ENCODE assay signal across 13 cellular contexts in the genomic region with DNA sequence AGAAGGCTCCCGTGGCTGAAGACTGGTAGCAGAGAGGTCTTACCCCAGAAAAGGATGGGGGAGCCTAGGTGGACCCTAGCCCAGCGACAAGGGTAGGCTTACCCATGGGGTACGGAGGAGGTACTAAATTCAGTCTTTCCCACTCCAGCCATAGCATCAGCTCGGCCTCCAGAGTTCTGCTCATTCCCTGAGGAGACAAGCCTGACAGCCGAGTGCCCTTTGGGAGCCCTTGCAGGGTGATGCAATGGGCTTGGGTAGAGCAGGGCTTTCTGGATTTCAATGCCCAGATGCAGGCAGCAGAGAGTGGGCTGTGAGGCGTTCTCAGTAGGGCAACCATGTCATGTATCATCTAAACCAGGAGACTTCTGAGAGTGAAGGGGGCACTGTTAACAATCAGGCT.
DNase-seq lines count a peak whose midpoint lies in the region; ATAC-seq and TF ChIP-seq lines count a peak whose summit lies in the region.
"Had no signal": no experiment of that assay in that cellular context is flagged by ENCODE, and none has a peak within 500 bp of the region (broad histone marks: within the 10 kb centered on the region; RNA-seq: fewer than 3 reads in every experiment).

No MANE protein-coding gene starts in this region.

- H3K4me2 ChIP-seq in GM23248 (ENCODE audit: unreplicated experiment) (no peak overlapping the region), GM23338 (no peak overlapping the region)

- intact Hi-C loops in breast epithelium (cut with DNase I; ENCODE audit: low total_unique reads), result no loop called here
- intact Hi-C loops in natural killer cell (cut with micrococcal nuclease), result loop anchor here (5.0 kb wide), 1 partner anchor 68 kb away; no protein-coding TSS in a partner anchor

- H3K9me3 Mint-ChIP-seq in natural killer cell, result no peaks in the 10 kb centered on the region
- no peaks in the 10 kb centered on the region for H3K9me3 Mint-ChIP-seq in GM23338
- H3K9me3 Mint-ChIP-seq: CD8-positive, alpha-beta T cell; endodermal cell; memory B cell had no signal

- H3K4me1 Mint-ChIP-seq in natural killer cell, result peaks cover 31% of the 10 kb centered on the region in 2 donors
- no peaks in the 10 kb centered on the region for H3K4me1 Mint-ChIP-seq in GM23338
- H3K4me1 Mint-ChIP-seq: memory B cell had no signal

- no peaks in the 10 kb centered on the region for H3K9me3 ChIP-seq in GM23248 (ENCODE audit: low read depth)
- no peaks in the 10 kb centered on the region for H3K9me3 ChIP-seq in breast epithelium

- H3K36me3 Mint-ChIP-seq in natural killer cell (peaks cover 21% of the 10 kb centered on the region), GM23338 (ENCODE audit: low read depth) (no peaks in the 10 kb centered on the region)
- H3K36me3 Mint-ChIP-seq: memory B cell had no signal

- peaks cover 12% of the 10 kb centered on the region for H3K36me3 ChIP-seq in ACC112 (ENCODE audit: insufficient read depth, low read length)
- peaks cover 33% of the 10 kb centered on the region; the same call in 1 of the 2 replicates for H3K36me3 ChIP-seq in GM23248 (ENCODE audit: low read depth)
- no peaks in the 10 kb centered on the region for H3K36me3 ChIP-seq in breast epithelium
- no peaks in the 10 kb centered on the region for H3K36me3 ChIP-seq in GM23338 (ENCODE audit: insufficient read depth)

- H3K27me3 ChIP-seq in ACC112 (ENCODE audit: insufficient read depth, low read length), result no peaks in the 10 kb centered on the region
- no peaks in the 10 kb centered on the region for H3K27me3 ChIP-seq in GM23248 (replicated peaks; ENCODE audit: insufficient read depth)
- no peaks in the 10 kb centered on the region for H3K27me3 ChIP-seq in breast epithelium
- no peaks in the 10 kb centered on the region for H3K27me3 ChIP-seq in GM23338 (ENCODE audit: insufficient read depth)

- H3K27me3 Mint-ChIP-seq in natural killer cell (ENCODE audit: low read depth in 2 of 2) (no peaks in the 10 kb centered on the region), GM23338 (ENCODE audit: insufficient read depth, low read depth, poor library complexity) (peaks cover 6% of the 10 kb centered on the region)

- H3K4me3 ChIP-seq in ACC112 (ENCODE audit: low read depth, low read length) (no peak overlapping the region), GM23248 (no peak overlapping the region), breast epithelium (no peak overlapping the region), GM23338 (no peak overlapping the region)

- in situ Hi-C loops in GM23248 (cut with MboI), result loop anchor here (25.0 kb wide), 1 partner anchor 173 kb away; no protein-coding TSS in a partner anchor

- H3K9me2 ChIP-seq in GM23248 (ENCODE audit: insufficient read depth) (no peaks in the 10 kb centered on the region), GM23338 (ENCODE audit: insufficient read depth) (no peaks in the 10 kb centered on the region)

- no peak for TF ChIP-seq CTCF in breast epithelium (IDR thresholded peaks at IDR 0.05)
- TF ChIP-seq CTCF in natural killer cell (IDR thresholded peaks at IDR 0.05), result no peak
- no peak for TF ChIP-seq CTCF in GM23338 (conservative IDR thresholded peaks at IDR 0.05; ENCODE audit: low read depth in 2 of 2)

- no peak overlapping the region for H2AFZ ChIP-seq in ACC112 (ENCODE audit: low read length, unreplicated experiment)
- no peak overlapping the region for H2AFZ ChIP-seq in GM23248
- H2AFZ ChIP-seq in GM23338, result no peak overlapping the region

- peak overlapping the region; percentile 93 to 94 for H3K27ac Mint-ChIP-seq in natural killer cell
- H3K27ac Mint-ChIP-seq in GM23338, result no peak overlapping the region
- H3K27ac Mint-ChIP-seq: endodermal cell, memory B cell had no signal

- no peak overlapping the region for H3K9ac ChIP-seq in GM23248

- H3K4me3 Mint-ChIP-seq in natural killer cell (peak overlapping the region; percentile 25), GM23338 (no peak overlapping the region)
- H3K4me3 Mint-ChIP-seq: endodermal cell, memory B cell had no signal

- H3K4me1 ChIP-seq in ACC112 (ENCODE audit: control insufficient read depth, insufficient read depth, low read length, unreplicated experiment) (peaks cover 57% of the 10 kb centered on the region), GM23248 (ENCODE audit: insufficient read depth) (peaks cover 34% of the 10 kb centered on the region), breast epithelium (no peaks in the 10 kb centered on the region), GM23338 (ENCODE audit: insufficient read depth) (no peaks in the 10 kb centered on the region)

- no peak for ATAC-seq in natural killer cell
- no peak for ATAC-seq in GM21515 (IDR thresholded peaks at IDR 0.05; ENCODE audit: unreplicated experiment)
- ATAC-seq in GM23338, result no peak

- H3F3A ChIP-seq in GM23248 (ENCODE audit: insufficient read depth), result peaks cover 64% of the 10 kb centered on the region
- no peaks in the 10 kb centered on the region for H3F3A ChIP-seq in GM23338 (replicated peaks; ENCODE audit: low read depth)

- H3K27ac ChIP-seq in ACC112 (ENCODE audit: low read depth, low read length) (peak overlapping the region; percentile 97), GM23248 (peak overlapping the region; percentile 96; the same call in 1 of the 2 replicates), breast epithelium (peak overlapping the region; percentile 48 to 83), GM23338 (ENCODE audit: low read depth) (no peak overlapping the region)

- TF ChIP-seq POLR2A in breast epithelium (IDR thresholded peaks at IDR 0.05), result no peak

- no peaks in the 10 kb centered on the region for H3K79me2 ChIP-seq in ACC112 (ENCODE audit: control insufficient read depth, insufficient read depth, low read length, unreplicated experiment)
- peaks cover 25% of the 10 kb centered on the region for H3K79me2 ChIP-seq in GM23248 (ENCODE audit: insufficient read depth)
- no peaks in the 10 kb centered on the region for H3K79me2 ChIP-seq in GM23338 (replicated peaks; ENCODE audit: insufficient read depth)

- DNase-seq in GM23248 (no peak), breast epithelium (ENCODE audit: low spot score in 2 of 2) (no peak), natural killer cell (no peak), NCI-H446 treated with DMSO at 0.1 percent for 48 hours (lab: John Stamatoyannopoulos, UW) (no peak), GM23338 (ENCODE audit: low spot score) (no peak)
- no peak for DNase-seq in NK-92 treated with Interleukin-12 subunit alpha and Interleukin-12 subunit beta, amount 100 ng/mL, for 24 hours (lab: John Stamatoyannopoulos, UW)
- DNase-seq: NCI-H1930; stimulated activated CD4-positive, alpha-beta T cell treated with anti-CD3 and anti-CD28 coated beads, Interleukin-4, amount 100 ng/mL, for 4 hours had no signal

- H4K20me1 ChIP-seq in GM23248 (ENCODE audit: insufficient read depth), result no peaks in the 10 kb centered on the region
- H4K20me1 ChIP-seq in GM23338 (replicated peaks; ENCODE audit: insufficient read depth), result no peaks in the 10 kb centered on the region

- 93 to 97% methylated on average over 6 of the region's 6 CpGs for WGBS in GM23248 (ENCODE audit: low coverage in 1 of 2, low lambda C conversion rate in 2 of 2, missing lambda C conversion rate in 2 of 2), 2 experiments

TF ChIP-seq in GM23338, 12 proteins besides CTCF, POLR2A, EP300 and RAD21 (continues in another document):
- TF ChIP-seq STAT1 (IDR thresholded peaks at IDR 0.05; ENCODE audit: unreplicated experiment), result no peak
- TF ChIP-seq, protein P1, sequence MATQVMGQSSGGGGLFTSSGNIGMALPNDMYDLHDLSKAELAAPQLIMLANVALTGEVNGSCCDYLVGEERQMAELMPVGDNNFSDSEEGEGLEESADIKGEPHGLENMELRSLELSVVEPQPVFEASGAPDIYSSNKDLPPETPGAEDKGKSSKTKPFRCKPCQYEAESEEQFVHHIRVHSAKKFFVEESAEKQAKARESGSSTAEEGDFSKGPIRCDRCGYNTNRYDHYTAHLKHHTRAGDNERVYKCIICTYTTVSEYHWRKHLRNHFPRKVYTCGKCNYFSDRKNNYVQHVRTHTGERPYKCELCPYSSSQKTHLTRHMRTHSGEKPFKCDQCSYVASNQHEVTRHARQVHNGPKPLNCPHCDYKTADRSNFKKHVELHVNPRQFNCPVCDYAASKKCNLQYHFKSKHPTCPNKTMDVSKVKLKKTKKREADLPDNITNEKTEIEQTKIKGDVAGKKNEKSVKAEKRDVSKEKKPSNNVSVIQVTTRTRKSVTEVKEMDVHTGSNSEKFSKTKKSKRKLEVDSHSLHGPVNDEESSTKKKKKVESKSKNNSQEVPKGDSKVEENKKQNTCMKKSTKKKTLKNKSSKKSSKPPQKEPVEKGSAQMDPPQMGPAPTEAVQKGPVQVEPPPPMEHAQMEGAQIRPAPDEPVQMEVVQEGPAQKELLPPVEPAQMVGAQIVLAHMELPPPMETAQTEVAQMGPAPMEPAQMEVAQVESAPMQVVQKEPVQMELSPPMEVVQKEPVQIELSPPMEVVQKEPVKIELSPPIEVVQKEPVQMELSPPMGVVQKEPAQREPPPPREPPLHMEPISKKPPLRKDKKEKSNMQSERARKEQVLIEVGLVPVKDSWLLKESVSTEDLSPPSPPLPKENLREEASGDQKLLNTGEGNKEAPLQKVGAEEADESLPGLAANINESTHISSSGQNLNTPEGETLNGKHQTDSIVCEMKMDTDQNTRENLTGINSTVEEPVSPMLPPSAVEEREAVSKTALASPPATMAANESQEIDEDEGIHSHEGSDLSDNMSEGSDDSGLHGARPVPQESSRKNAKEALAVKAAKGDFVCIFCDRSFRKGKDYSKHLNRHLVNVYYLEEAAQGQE (IDR thresholded peaks at IDR 0.05; ENCODE audit: unreplicated experiment), result no peak
- TF ChIP-seq POLR2AphosphoS5 (IDR thresholded peaks at IDR 0.05; ENCODE audit: low read depth), result no peak
- no peak for TF ChIP-seq NANOG (IDR thresholded peaks at IDR 0.05; ENCODE audit: borderline replicate concordance)
- TF ChIP-seq EZH2 (IDR thresholded peaks at IDR 0.05; ENCODE audit: low read depth, unreplicated experiment), result no peak
- TF ChIP-seq ZNF331 (CRISPR knock-in tag; IDR thresholded peaks at IDR 0.05; ENCODE audit: low read depth), result no peak
- TF ChIP-seq, protein P2, sequence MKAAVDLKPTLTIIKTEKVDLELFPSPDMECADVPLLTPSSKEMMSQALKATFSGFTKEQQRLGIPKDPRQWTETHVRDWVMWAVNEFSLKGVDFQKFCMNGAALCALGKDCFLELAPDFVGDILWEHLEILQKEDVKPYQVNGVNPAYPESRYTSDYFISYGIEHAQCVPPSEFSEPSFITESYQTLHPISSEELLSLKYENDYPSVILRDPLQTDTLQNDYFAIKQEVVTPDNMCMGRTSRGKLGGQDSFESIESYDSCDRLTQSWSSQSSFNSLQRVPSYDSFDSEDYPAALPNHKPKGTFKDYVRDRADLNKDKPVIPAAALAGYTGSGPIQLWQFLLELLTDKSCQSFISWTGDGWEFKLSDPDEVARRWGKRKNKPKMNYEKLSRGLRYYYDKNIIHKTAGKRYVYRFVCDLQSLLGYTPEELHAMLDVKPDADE (IDR thresholded peaks at IDR 0.05), result no peak
- no peak for TF ChIP-seq CREB1 (CRISPR knock-in tag; IDR thresholded peaks at IDR 0.05; ENCODE audit: low read depth)
- TF ChIP-seq EZH2phosphoT487 (IDR thresholded peaks at IDR 0.05; ENCODE audit: unreplicated experiment), result no peak
- no peak for TF ChIP-seq ZNF114 (CRISPR knock-in tag; IDR thresholded peaks at IDR 0.05)
